2 cellular contexts compared by ENCODE assay signal in the genomic region with DNA sequence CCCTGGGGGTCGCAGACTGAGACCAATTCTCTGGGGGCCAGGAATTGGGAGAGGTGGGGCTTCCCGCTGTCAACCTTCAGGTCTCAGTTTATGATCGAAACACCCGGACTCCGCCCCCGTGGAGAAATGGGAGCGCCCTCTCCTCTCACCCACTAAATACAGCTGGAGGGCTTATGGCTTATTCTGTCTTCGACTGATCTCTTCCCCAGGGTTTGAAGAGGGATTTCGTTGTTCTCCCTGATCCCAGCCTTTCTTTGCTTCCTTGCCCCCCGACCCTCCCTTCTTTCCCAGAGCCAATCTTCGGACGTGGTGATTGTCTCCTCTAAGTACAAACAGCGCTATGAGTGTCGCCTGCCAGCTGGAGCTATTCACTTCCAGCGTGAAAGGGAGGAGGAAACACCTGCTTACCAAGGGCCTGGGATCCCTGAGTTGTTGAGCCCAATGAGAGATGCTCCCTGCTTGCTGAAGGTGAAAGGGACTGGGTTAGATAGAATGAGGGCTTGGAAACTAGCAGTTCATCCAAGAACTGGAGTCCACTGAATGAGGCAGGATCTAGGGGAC.
TF ChIP-seq lines count a peak whose summit lies in the region.

No MANE protein-coding gene starts in this region.

TF ChIP-seq in endothelial cell of umbilical vein, 7 proteins besides CTCF, POLR2A, EP300 and RAD21:
- TF ChIP-seq, protein P1, sequence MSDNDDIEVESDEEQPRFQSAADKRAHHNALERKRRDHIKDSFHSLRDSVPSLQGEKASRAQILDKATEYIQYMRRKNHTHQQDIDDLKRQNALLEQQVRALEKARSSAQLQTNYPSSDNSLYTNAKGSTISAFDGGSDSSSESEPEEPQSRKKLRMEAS (IDR thresholded peaks at IDR 0.05; ENCODE audit: insufficient read depth, insufficient read length), result no peak
- TF ChIP-seq MYC (IDR thresholded peaks at IDR 0.05; ENCODE audit: low read depth, low read length) (no peak), GATA2 (IDR thresholded peaks at IDR 0.05; ENCODE audit: insufficient read depth, insufficient read length, low read depth, low read length) (no peak), POLR2AphosphoS5 (IDR thresholded peaks at IDR 0.05; ENCODE audit: insufficient read depth, low read depth, low read length) (no peak), JUN (IDR thresholded peaks at IDR 0.05; ENCODE audit: borderline replicate concordance, insufficient read depth, insufficient read length, low read depth) (no peak)

TF ChIP-seq in neural cell, 6 proteins besides CTCF, POLR2A, EP300 and RAD21 (continued from another document):
- TF ChIP-seq, protein P2, sequence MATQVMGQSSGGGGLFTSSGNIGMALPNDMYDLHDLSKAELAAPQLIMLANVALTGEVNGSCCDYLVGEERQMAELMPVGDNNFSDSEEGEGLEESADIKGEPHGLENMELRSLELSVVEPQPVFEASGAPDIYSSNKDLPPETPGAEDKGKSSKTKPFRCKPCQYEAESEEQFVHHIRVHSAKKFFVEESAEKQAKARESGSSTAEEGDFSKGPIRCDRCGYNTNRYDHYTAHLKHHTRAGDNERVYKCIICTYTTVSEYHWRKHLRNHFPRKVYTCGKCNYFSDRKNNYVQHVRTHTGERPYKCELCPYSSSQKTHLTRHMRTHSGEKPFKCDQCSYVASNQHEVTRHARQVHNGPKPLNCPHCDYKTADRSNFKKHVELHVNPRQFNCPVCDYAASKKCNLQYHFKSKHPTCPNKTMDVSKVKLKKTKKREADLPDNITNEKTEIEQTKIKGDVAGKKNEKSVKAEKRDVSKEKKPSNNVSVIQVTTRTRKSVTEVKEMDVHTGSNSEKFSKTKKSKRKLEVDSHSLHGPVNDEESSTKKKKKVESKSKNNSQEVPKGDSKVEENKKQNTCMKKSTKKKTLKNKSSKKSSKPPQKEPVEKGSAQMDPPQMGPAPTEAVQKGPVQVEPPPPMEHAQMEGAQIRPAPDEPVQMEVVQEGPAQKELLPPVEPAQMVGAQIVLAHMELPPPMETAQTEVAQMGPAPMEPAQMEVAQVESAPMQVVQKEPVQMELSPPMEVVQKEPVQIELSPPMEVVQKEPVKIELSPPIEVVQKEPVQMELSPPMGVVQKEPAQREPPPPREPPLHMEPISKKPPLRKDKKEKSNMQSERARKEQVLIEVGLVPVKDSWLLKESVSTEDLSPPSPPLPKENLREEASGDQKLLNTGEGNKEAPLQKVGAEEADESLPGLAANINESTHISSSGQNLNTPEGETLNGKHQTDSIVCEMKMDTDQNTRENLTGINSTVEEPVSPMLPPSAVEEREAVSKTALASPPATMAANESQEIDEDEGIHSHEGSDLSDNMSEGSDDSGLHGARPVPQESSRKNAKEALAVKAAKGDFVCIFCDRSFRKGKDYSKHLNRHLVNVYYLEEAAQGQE (IDR thresholded peaks at IDR 0.05; ENCODE audit: borderline replicate concordance), result no peak
